In genomic region chr20:62900052-62900691, GRCh38 we compare ENCODE assay signal across 1 cellular context.
TF ChIP-seq lines count a peak whose summit lies in the region.

No MANE protein-coding gene starts in this region.

TF ChIP-seq in HepG2, 621 proteins besides CTCF, POLR2A, EP300 and RAD21 (continued from another document and continues in another):
- TF ChIP-seq ZBTB49 (CRISPR knock-in tag; IDR thresholded peaks at IDR 0.05; ENCODE audit: borderline replicate concordance), result no peak
- TF ChIP-seq IKZF4 (CRISPR knock-in tag; IDR thresholded peaks at IDR 0.05; ENCODE audit: borderline replicate concordance, low read depth, not compliant biosample characterization), result peak; percentile 76
- TF ChIP-seq KLF9 (CRISPR knock-in tag; IDR thresholded peaks at IDR 0.05; ENCODE audit: low read depth), result no peak
- TF ChIP-seq IRF1 (CRISPR knock-in tag; IDR thresholded peaks at IDR 0.05; ENCODE audit: low read depth), result peak; percentile 74; the same call in 1 of the 2 replicates
- TF ChIP-seq CREB1 (IDR thresholded peaks at IDR 0.05), result no peak
- TF ChIP-seq CREB1 (CRISPR knock-in tag; IDR thresholded peaks at IDR 0.05), result no peak
- TF ChIP-seq, protein P1, sequence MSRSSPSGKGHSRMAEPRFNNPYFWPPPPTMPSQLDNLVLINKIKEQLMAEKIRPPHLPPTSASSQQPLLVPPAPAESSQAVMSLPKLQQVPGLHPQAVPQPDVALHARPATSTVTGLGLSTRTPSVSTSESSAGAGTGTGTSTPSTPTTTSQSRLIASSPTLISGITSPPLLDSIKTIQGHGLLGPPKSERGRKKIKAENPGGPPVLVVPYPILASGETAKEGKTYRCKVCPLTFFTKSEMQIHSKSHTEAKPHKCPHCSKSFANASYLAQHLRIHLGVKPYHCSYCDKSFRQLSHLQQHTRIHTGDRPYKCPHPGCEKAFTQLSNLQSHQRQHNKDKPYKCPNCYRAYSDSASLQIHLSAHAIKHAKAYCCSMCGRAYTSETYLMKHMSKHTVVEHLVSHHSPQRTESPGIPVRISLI (CRISPR knock-in tag; IDR thresholded peaks at IDR 0.05; ENCODE audit: borderline replicate concordance), result peak; percentile 12; the same call in 1 of the 2 replicates
- TF ChIP-seq KAT8 (CRISPR knock-in tag; IDR thresholded peaks at IDR 0.05), result peak; percentile 59; the same call in 1 of the 2 replicates
- 0 out of 2 replicates have a peak, but pooled peaks have one; percentile 29 for TF ChIP-seq ZBTB25 (CRISPR knock-in tag; IDR thresholded peaks at IDR 0.05)
- 0 out of 2 replicates have a peak, but pooled peaks have one; percentile 65 for TF ChIP-seq TGIF2 (CRISPR knock-in tag; IDR thresholded peaks at IDR 0.05)
- no peak for TF ChIP-seq ZNF10 (CRISPR knock-in tag; IDR thresholded peaks at IDR 0.05; ENCODE audit: borderline replicate concordance, low read depth)
- TF ChIP-seq ZFP62 (CRISPR knock-in tag; IDR thresholded peaks at IDR 0.05), result 0 out of 2 replicates have a peak, but pooled peaks have one; percentile 14
- peak; percentile 26; the same call in 1 of the 2 replicates for TF ChIP-seq FOXA3 (CRISPR knock-in tag; IDR thresholded peaks at IDR 0.05)
- TF ChIP-seq REPIN1 (CRISPR knock-in tag; IDR thresholded peaks at IDR 0.05; ENCODE audit: borderline replicate concordance, low read depth), result peak; percentile 54; the same call in 1 of the 2 replicates
- peak; percentile 44 for TF ChIP-seq TEAD3 (CRISPR knock-in tag; optimal IDR thresholded peaks at IDR 0.05; ENCODE audit: borderline replicate concordance)
- no peak for TF ChIP-seq IKZF1 (IDR thresholded peaks at IDR 0.05)
- TF ChIP-seq, protein P2, sequence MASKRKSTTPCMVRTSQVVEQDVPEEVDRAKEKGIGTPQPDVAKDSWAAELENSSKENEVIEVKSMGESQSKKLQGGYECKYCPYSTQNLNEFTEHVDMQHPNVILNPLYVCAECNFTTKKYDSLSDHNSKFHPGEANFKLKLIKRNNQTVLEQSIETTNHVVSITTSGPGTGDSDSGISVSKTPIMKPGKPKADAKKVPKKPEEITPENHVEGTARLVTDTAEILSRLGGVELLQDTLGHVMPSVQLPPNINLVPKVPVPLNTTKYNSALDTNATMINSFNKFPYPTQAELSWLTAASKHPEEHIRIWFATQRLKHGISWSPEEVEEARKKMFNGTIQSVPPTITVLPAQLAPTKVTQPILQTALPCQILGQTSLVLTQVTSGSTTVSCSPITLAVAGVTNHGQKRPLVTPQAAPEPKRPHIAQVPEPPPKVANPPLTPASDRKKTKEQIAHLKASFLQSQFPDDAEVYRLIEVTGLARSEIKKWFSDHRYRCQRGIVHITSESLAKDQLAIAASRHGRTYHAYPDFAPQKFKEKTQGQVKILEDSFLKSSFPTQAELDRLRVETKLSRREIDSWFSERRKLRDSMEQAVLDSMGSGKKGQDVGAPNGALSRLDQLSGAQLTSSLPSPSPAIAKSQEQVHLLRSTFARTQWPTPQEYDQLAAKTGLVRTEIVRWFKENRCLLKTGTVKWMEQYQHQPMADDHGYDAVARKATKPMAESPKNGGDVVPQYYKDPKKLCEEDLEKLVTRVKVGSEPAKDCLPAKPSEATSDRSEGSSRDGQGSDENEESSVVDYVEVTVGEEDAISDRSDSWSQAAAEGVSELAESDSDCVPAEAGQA (IDR thresholded peaks at IDR 0.05; ENCODE audit: low read depth), result no peak
- TF ChIP-seq, protein P2 (CRISPR knock-in tag; IDR thresholded peaks at IDR 0.05; ENCODE audit: borderline replicate concordance), result peak; percentile 87; the same call in 1 of the 2 replicates
- TF ChIP-seq ZNF367 (CRISPR knock-in tag; IDR thresholded peaks at IDR 0.05; ENCODE audit: borderline replicate concordance), result 0 out of 2 replicates have a peak, but pooled peaks have one; percentile 14
- TF ChIP-seq ZSCAN20 (CRISPR knock-in tag; IDR thresholded peaks at IDR 0.05; ENCODE audit: borderline replicate concordance), result peak; percentile 95
- TF ChIP-seq ZNF276 (CRISPR knock-in tag; IDR thresholded peaks at IDR 0.05; ENCODE audit: low read depth), result no peak; the same call in 1 of the 2 replicates
- TF ChIP-seq KLF13 (CRISPR knock-in tag; IDR thresholded peaks at IDR 0.05), result no peak; the same call in 1 of the 2 replicates
- peak; percentile 97 for TF ChIP-seq PHF5A (CRISPR knock-in tag; IDR thresholded peaks at IDR 0.05; ENCODE audit: low read depth, unreplicated experiment)
- TF ChIP-seq NPAS2 (CRISPR knock-in tag; IDR thresholded peaks at IDR 0.05; ENCODE audit: borderline replicate concordance), result no peak
- TF ChIP-seq CBX2 (IDR thresholded peaks at IDR 0.05; ENCODE audit: low read depth, low read length), result no peak
- TF ChIP-seq CBX2 (CRISPR knock-in tag; IDR thresholded peaks at IDR 0.05; ENCODE audit: low read depth), result no peak; the same call in 1 of the 2 replicates
- no peak for TF ChIP-seq GPBP1L1 (CRISPR knock-in tag; IDR thresholded peaks at IDR 0.05)
- TF ChIP-seq ZNF446 (CRISPR knock-in tag; IDR thresholded peaks at IDR 0.05), result no peak; the same call in 1 of the 2 replicates
- TF ChIP-seq JUND (CRISPR knock-in tag; IDR thresholded peaks at IDR 0.05), result no peak; the same call in 1 of the 2 replicates
- no peak for TF ChIP-seq REST (IDR thresholded peaks at IDR 0.05; ENCODE audit: borderline replicate concordance in 1 of 2, low read depth in 1 of 2, low read length in 2 of 2)
- TF ChIP-seq CBX1 (IDR thresholded peaks at IDR 0.05; ENCODE audit: low read depth), result peak; percentile 21
- peak; percentile 64; the same call in 1 of the 2 replicates for TF ChIP-seq MLLT10 (CRISPR knock-in tag; IDR thresholded peaks at IDR 0.05)
- TF ChIP-seq ZZZ3 (CRISPR knock-in tag; IDR thresholded peaks at IDR 0.05; ENCODE audit: borderline replicate concordance), result no peak
- peak; percentile 71 for TF ChIP-seq RXRA (CRISPR knock-in tag; IDR thresholded peaks at IDR 0.05)
- TF ChIP-seq WIZ (CRISPR knock-in tag; IDR thresholded peaks at IDR 0.05), result no peak
- no peak for TF ChIP-seq MYNN (CRISPR knock-in tag; IDR thresholded peaks at IDR 0.05; ENCODE audit: low read depth)
- no peak for TF ChIP-seq RFXANK (CRISPR knock-in tag; IDR thresholded peaks at IDR 0.05)
- TF ChIP-seq ZNF619 (CRISPR knock-in tag; IDR thresholded peaks at IDR 0.05), result no peak; the same call in none of the 2 replicates
- peak; percentile 89 for TF ChIP-seq ZNF225 (CRISPR knock-in tag; IDR thresholded peaks at IDR 0.05)
- no peak for TF ChIP-seq PRMT3 (CRISPR knock-in tag; IDR thresholded peaks at IDR 0.05; ENCODE audit: borderline replicate concordance, low read depth)
- TF ChIP-seq ZNF792 (CRISPR knock-in tag; IDR thresholded peaks at IDR 0.05), result peak; percentile 52; the same call in 1 of the 2 replicates
- peak; percentile 44; the same call in 1 of the 2 replicates for TF ChIP-seq ZNF136 (CRISPR knock-in tag; IDR thresholded peaks at IDR 0.05; ENCODE audit: low read depth)
- no peak for TF ChIP-seq ZNF432 (CRISPR knock-in tag; IDR thresholded peaks at IDR 0.05; ENCODE audit: borderline replicate concordance)
- TF ChIP-seq ZNF780A (CRISPR knock-in tag; IDR thresholded peaks at IDR 0.05), result no peak
